23 cellular contexts compared by ENCODE assay signal in genomic region chr11:13386567-13386966, GRCh38.
A peak's percentile ranks its signal among the peaks of the same experiment; 100 is the strongest.
DNase-seq lines count a peak whose midpoint lies in the region; ATAC-seq lines count a peak whose summit lies in the region.
"Had no signal": no experiment of that assay in that cellular context is flagged by ENCODE, and none has a peak within 500 bp of the region (broad histone marks: within the 10 kb centered on the region; RNA-seq: fewer than 3 reads in every experiment).

No MANE protein-coding gene starts in this region.

- peaks cover 41% of the 10 kb centered on the region for H3K36me3 Mint-ChIP-seq in CD4-positive, CD25-positive, alpha-beta regulatory T cell

- H3K27me3 ChIP-seq in CD4-positive, CD25-positive, alpha-beta regulatory T cell (ENCODE audit: control insufficient read depth, insufficient read depth, low read length) = no peaks in the 10 kb centered on the region
- H3K27me3 ChIP-seq: MG63 had no signal

- H3K4me1 ChIP-seq in CD4-positive, CD25-positive, alpha-beta regulatory T cell (ENCODE audit: control insufficient read depth, insufficient read depth, low read length, poor library complexity, severe bottlenecking) = no peaks in the 10 kb centered on the region

- H3K9me3 ChIP-seq in CD4-positive, CD25-positive, alpha-beta regulatory T cell (ENCODE audit: control insufficient read depth in 2 of 2, low read length in 2 of 2) = no peaks in the 10 kb centered on the region
- H3K9me3 ChIP-seq: MG63 had no signal

- peak; percentile 10 for DNase-seq in NCI-H1092 treated with DMSO at 0.1 percent for 48 hours (lab: John Stamatoyannopoulos, UW)
- no peak for DNase-seq in NCI-H1092 (lab: John Stamatoyannopoulos, UW)
- DNase-seq in CD4-positive, CD25-positive, alpha-beta regulatory T cell = no peak
- DNase-seq in NCI-H510A treated with DMSO at 0.1 percent for 48 hours (lab: John Stamatoyannopoulos, UW) = peak; percentile 72
- DNase-seq in left lobe of liver (ENCODE audit: low spot score) = no peak
- DNase-seq in NCI-H446 (lab: John Stamatoyannopoulos, UW) = no peak
- DNase-seq: activated CD4-positive, alpha-beta T cell treated with anti-CD3 and anti-CD28 coated beads, Interleukin-2, amount 50 U/mL, for 1 hour; activated gamma-delta T cell; amniotic stem cell; GOT3; MG63; NCI-H1694 treated with DMSO at 0.1 percent for 48 hours; NCI-H446 treated with DMSO at 0.1 percent for 48 hours; stimulated activated CD4-positive, alpha-beta T cell treated with anti-CD3 and anti-CD28 coated beads, Interleukin-2, amount 100 ng/mL, for 24 hours had no signal

- peaks cover 4 to 10% (median 8%) of the 10 kb centered on the region in 4 donors for H3K4me1 Mint-ChIP-seq in CD4-positive, CD25-positive, alpha-beta regulatory T cell
- H3K4me1 Mint-ChIP-seq: stimulated activated memory B cell treated with anti-CD40 and anti-IgM and Interleukin-4, amounts not matched to agents 10 μg/mL and 1 μg/mL and 100 μg/mL, for 72 hours had no signal

- no peak overlapping the region for H3K4me3 ChIP-seq in CD4-positive, CD25-positive, alpha-beta regulatory T cell (ENCODE audit: low read depth, low read length)
- H3K4me3 ChIP-seq: MG63, SK-N-MC, skin epidermis had no signal

- no peak overlapping the region for H3K4me3 Mint-ChIP-seq in CD4-positive, CD25-positive, alpha-beta regulatory T cell
- H3K4me3 Mint-ChIP-seq: stimulated activated memory B cell treated with anti-CD40 and anti-IgM and Interleukin-4, amounts not matched to agents 10 μg/mL and 1 μg/mL and 100 μg/mL, for 72 hours; T-helper 2 cell treated with Interferon-gamma antibody and Interleukin-4, amounts not matched to agents 5 μg/mL and 100 μg/mL, for 36 hours had no signal

- H3K27ac Mint-ChIP-seq in CD4-positive, CD25-positive, alpha-beta regulatory T cell = peak overlapping the region in 2 of 3 donors; percentile 6 to 29
- H3K27ac Mint-ChIP-seq: stimulated activated memory B cell treated with anti-CD40 and anti-IgM and Interleukin-4, amounts not matched to agents 10 μg/mL and 1 μg/mL and 100 μg/mL, for 72 hours; T-helper 2 cell treated with Interferon-gamma antibody and Interleukin-4, amounts not matched to agents 5 μg/mL and 100 μg/mL, for 36 hours had no signal

- peaks cover 87% of the 10 kb centered on the region for H3K36me3 ChIP-seq in CD4-positive, CD25-positive, alpha-beta regulatory T cell (ENCODE audit: control insufficient read depth, insufficient read depth, low read length)

- no peaks in the 10 kb centered on the region for H3K27me3 Mint-ChIP-seq in CD4-positive, CD25-positive, alpha-beta regulatory T cell
- H3K27me3 Mint-ChIP-seq: stimulated activated memory B cell treated with anti-CD40 and anti-IgM and Interleukin-4, amounts not matched to agents 10 μg/mL and 1 μg/mL and 100 μg/mL, for 72 hours had no signal

- H3K9me3 Mint-ChIP-seq in CD4-positive, CD25-positive, alpha-beta regulatory T cell = no peaks in the 10 kb centered on the region
- H3K9me3 Mint-ChIP-seq: stimulated activated memory B cell treated with anti-CD40 and anti-IgM and Interleukin-4, amounts not matched to agents 10 μg/mL and 1 μg/mL and 100 μg/mL, for 72 hours; T-helper 2 cell treated with Interferon-gamma antibody and Interleukin-4, amounts not matched to agents 5 μg/mL and 100 μg/mL, for 36 hours had no signal

- no peak for ATAC-seq in CD4-positive, CD25-positive, alpha-beta regulatory T cell (ENCODE audit: low read depth in 2 of 2)
- ATAC-seq in left lobe of liver = peak; percentile 66
- ATAC-seq in GM18517 (IDR thresholded peaks at IDR 0.05; ENCODE audit: unreplicated experiment) = no peak
- ATAC-seq in GM21447 (IDR thresholded peaks at IDR 0.05; ENCODE audit: unreplicated experiment) = no peak
- ATAC-seq: stimulated activated memory B cell treated with anti-CD40 and anti-IgM and Interleukin-4, amounts not matched to agents 10 μg/mL and 1 μg/mL and 100 μg/mL, for 72 hours had no signal

- no peak overlapping the region for H3K27ac ChIP-seq in CD4-positive, CD25-positive, alpha-beta regulatory T cell (ENCODE audit: insufficient read depth, low read length, poor library complexity, severe bottlenecking)
- H3K27ac ChIP-seq: 22Rv1, RWPE1, SK-N-MC, skin epidermis, VCaP had no signal

Comparison
In these comparisons a context has a peak if more than half of its experiments do, and no peak if none do; other contexts are left out.
1. DNase-seq: peak in NCI-H1092 treated with DMSO at 0.1 percent for 48 hours (single experiment) and NCI-H510A treated with DMSO at 0.1 percent for 48 hours (single experiment); none in NCI-H1092 (single experiment), CD4-positive, CD25-positive, alpha-beta regulatory T cell (0 of 3), left lobe of liver (single experiment) and NCI-H446 (0 of 2).